Comparison of ENCODE assay signal across 15 cellular contexts in genomic region chr5:179680780-179681411, GRCh38. TPM values are rescaled to one million over a fixed set of nuclear protein-coding genes. Genes with fewer than 3 reads are reported as not detected.
A peak's percentile ranks its signal among the peaks of the same experiment; 100 is the strongest.
DNase-seq lines count a peak whose midpoint lies in the region; ATAC-seq and TF ChIP-seq lines count a peak whose summit lies in the region.
"Had no signal": no experiment of that assay in that cellular context is flagged by ENCODE, and none has a peak within 500 bp of the region (broad histone marks: within the 10 kb centered on the region; RNA-seq: fewer than 3 reads in every experiment).

CBY3 (minus strand) TSS chr5:179681034; CDS start chr5:179680918, 116 bp downstream.

- BruUV-seq in OCI-LY7 (replicated peaks; lab: Mats Ljungman, UMichigan) = no TSS peak

- H4K20me1 ChIP-seq in OCI-LY7 (ENCODE audit: insufficient read depth, low read length) = no peaks in the 10 kb centered on the region

- peaks cover 20% of the 10 kb centered on the region for H3K4me1 Mint-ChIP-seq in chondrocyte (ENCODE audit: low read depth)

- DNase-seq in DMS79 treated with DMSO at 0.1 percent for 48 hours (lab: John Stamatoyannopoulos, UW) (peak; percentile 5), DMS79 (lab: John Stamatoyannopoulos, UW) (no peak), OCI-LY7 (ENCODE audit: low spot score) (no peak), chondrocyte (ENCODE audit: low spot score) (no peak), omental fat pad (ENCODE audit: low spot score) (no peak), OCI-M1 (lab: John Stamatoyannopoulos, UW) (no peak)
- DNase-seq in activated CD4-positive, CD25-positive, alpha-beta regulatory T cell (lab: John Stamatoyannopoulos, UW) = no peak
- DNase-seq: DND-41; erythroblast; pancreas; Peyer's patch; stimulated activated CD4-positive, alpha-beta T cell treated with anti-CD3 and anti-CD28 coated beads, Interleukin-2, amount 100 ng/mL, for 48 hours had no signal

- H3K4me3 Mint-ChIP-seq in chondrocyte (ENCODE audit: unreplicated experiment) = peak within 1 kb of the TSS; percentile 44

- H3K27me3 Mint-ChIP-seq in chondrocyte (ENCODE audit: low read depth) = no peaks in the 10 kb centered on the region

- 0 out of 2 replicates have a peak within 1 kb of the TSS, but pooled peaks have one; percentile 73 for H3K4me2 ChIP-seq in OCI-LY7 (ENCODE audit: low read length)

- H3K27ac ChIP-seq in OCI-LY7 (ENCODE audit: low read depth, low read length, poor library complexity, severe bottlenecking) = no peak within 1 kb of the TSS
- H3K27ac ChIP-seq: 22Rv1, pancreas, thoracic aorta had no signal

- H3K27ac Mint-ChIP-seq in chondrocyte (ENCODE audit: unreplicated experiment) = no peak within 1 kb of the TSS

- H3K36me3 Mint-ChIP-seq in chondrocyte (ENCODE audit: low read depth) = peaks cover 1% of the 10 kb centered on the region

- H3K9me3 ChIP-seq in OCI-LY7 (ENCODE audit: low read length) = no peaks in the 10 kb centered on the region
- H3K9me3 ChIP-seq: pancreas, Peyer's patch, thoracic aorta had no signal

- peak; percentile 39 for ATAC-seq in omental fat pad (ENCODE audit: low FRiP score)
- no peak for ATAC-seq in HG03457 (IDR thresholded peaks at IDR 0.05; ENCODE audit: unreplicated experiment)
- ATAC-seq: pancreas had no signal

- peaks cover 20% of the 10 kb centered on the region; the same call in 1 of the 2 replicates for H3K79me2 ChIP-seq in OCI-LY7 (ENCODE audit: insufficient read depth, low read depth, low read length)

- H3K4me3 ChIP-seq in OCI-LY7 (ENCODE audit: low read depth, low read length, poor library complexity, severe bottlenecking) = no peak within 1 kb of the TSS

- CTCF ChIA-PET in OCI-LY7 (lab: Charles Lee; ENCODE audit: unreplicated experiment) = no interaction called here

- peaks cover 25% of the 10 kb centered on the region for H3K4me1 ChIP-seq in OCI-LY7 (ENCODE audit: insufficient read depth, low read length, poor library complexity, severe bottlenecking)

- no peak for TF ChIP-seq CTCF in OCI-LY7 (conservative IDR thresholded peaks at IDR 0.05; ENCODE audit: low read length)
- no peak for TF ChIP-seq CTCF in chondrocyte (IDR thresholded peaks at IDR 0.05)
- TF ChIP-seq CTCF in omental fat pad (IDR thresholded peaks at IDR 0.05) = no peak

- no peaks in the 10 kb centered on the region for H3K9me3 Mint-ChIP-seq in chondrocyte (ENCODE audit: low read depth)

- intact Hi-C loops in OCI-LY7 (cut with micrococcal nuclease; ENCODE audit: unreplicated experiment) = no loop called here

- H3K9me2 ChIP-seq in OCI-LY7 (ENCODE audit: insufficient read depth, low read length) = no peaks in the 10 kb centered on the region

- POLR2A ChIA-PET in OCI-LY7 (lab: Charles Lee) = interaction anchor here (0.7 to 2.1 kb wide), 5 partner anchors 8 to 57 kb away, joined by 3 to 13 read pairs (median 3); partner anchors contain the start of gene HNRNPH1

- no peaks in the 10 kb centered on the region; the same call in 1 of the 2 replicates for H3K36me3 ChIP-seq in OCI-LY7 (ENCODE audit: insufficient read depth, low read length)
- H3K36me3 ChIP-seq: pancreas, Peyer's patch, thoracic aorta had no signal

- H2AFZ ChIP-seq in OCI-LY7 (ENCODE audit: low read length) = no peak within 1 kb of the TSS

RNA-seq across cellular contexts. Expression of gene CBY3, which starts in this region (rescaled TPM):
- 0.21 TPM in 1 of 2 replicates, not detected in the other for total RNA-seq in OCI-LY7 (2014; rRNA removed; shearing (Covaris generic))
- total RNA-seq in OCI-LY7 (2022) = not detected in 2 replicates
- not detected in 3 replicates for total RNA-seq in chondrocyte
- not detected for total RNA-seq in omental fat pad
- total RNA-seq: pancreas, Peyer's patch had no signal

Comparison
In these comparisons a context has a peak if more than half of its experiments do, and no peak if none do; other contexts are left out.
1. Peak in ATAC-seq in omental fat pad; RNA of the gene not detected or under 1 TPM.